Comparison of ENCODE assay signal across 12 cellular contexts in genomic region chr18:57029761-57030160, GRCh38.
DNase-seq lines count a peak whose midpoint lies in the region; ATAC-seq and TF ChIP-seq lines count a peak whose summit lies in the region.
"Had no signal": no experiment of that assay in that cellular context is flagged by ENCODE, and none has a peak within 500 bp of the region (broad histone marks: within the 10 kb centered on the region; RNA-seq: fewer than 3 reads in every experiment).

No MANE protein-coding gene starts in this region.

- ATAC-seq in HG03159 (IDR thresholded peaks at IDR 0.05; ENCODE audit: unreplicated experiment), result no peak
- ATAC-seq in HG02678 (IDR thresholded peaks at IDR 0.05; ENCODE audit: unreplicated experiment), result no peak
- ATAC-seq: activated CD8-positive, alpha-beta memory T cell treated with anti-CD3 and anti-CD28 coated beads, Interleukin-2, amount 10 ng/mL, durations not matched to agents 7 days and 5 days; naive thymus-derived CD4-positive, alpha-beta T cell had no signal

- POLR2A ChIA-PET in AG04450 (lab: Yijun Ruan, JAX), result no interaction called here

- peaks cover 3% of the 10 kb centered on the region; the same call in 1 of the 2 replicates for H3K9me3 ChIP-seq in AG04450 (ENCODE audit: control insufficient read depth, insufficient read depth, low read length)

- H3K4me3 ChIP-seq in AG04450 (ENCODE audit: low read depth, low read length) (no peak overlapping the region), epithelial cell of esophagus (ENCODE audit: low read length) (no peak overlapping the region)

- DNase-seq in AG04450 (ENCODE audit: low read depth, low spot score) (no peak), HT1080 (ENCODE audit: low read depth) (peak; percentile 24), NCI-H748 treated with DMSO at 0.1 percent for 48 hours (lab: John Stamatoyannopoulos, UW) (peak; percentile 28), epithelial cell of esophagus (ENCODE audit: low read depth) (peak; percentile 30), NCI-H345 treated with DMSO at 0.1 percent for 48 hours (lab: John Stamatoyannopoulos, UW; ENCODE audit: unreplicated experiment) (no peak), SHP77 treated with DMSO at 0.1 percent for 48 hours (lab: John Stamatoyannopoulos, UW) (no peak)
- DNase-seq: activated CD8-positive, alpha-beta memory T cell treated with anti-CD3 and anti-CD28 coated beads, Interleukin-2, amount 10 ng/mL, durations not matched to agents 7 days and 5 days; amygdala; naive thymus-derived CD4-positive, alpha-beta T cell; stimulated activated CD8-positive, alpha-beta memory T cell treated with anti-CD3 and anti-CD28 coated beads, Interleukin-4, amount 100 ng/mL, for 48 hours had no signal

- H3K27me3 ChIP-seq in AG04450 (ENCODE audit: control insufficient read depth, insufficient read depth, low read length), result no peaks in the 10 kb centered on the region

- no peak overlapping the region for H3K27ac ChIP-seq in AG04450 (ENCODE audit: low read depth, low read length)

- CTCF ChIA-PET in AG04450 (lab: Charles Lee), result no interaction called here

- TF ChIP-seq CTCF in AG04450 (IDR thresholded peaks at IDR 0.05; ENCODE audit: low read depth, low read length) (peak; percentile 39), epithelial cell of esophagus (IDR thresholded peaks at IDR 0.05; ENCODE audit: insufficient read depth, low read depth, low read length, missing control alignments) (peak; percentile 49)

Comparison
In these comparisons a context has a peak if more than half of its experiments do, and no peak if none do; other contexts are left out.
1. DNase-seq: peak in HT1080 (single experiment), NCI-H748 treated with DMSO at 0.1 percent for 48 hours (single experiment) and epithelial cell of esophagus (single experiment); none in AG04450 (single experiment), NCI-H345 treated with DMSO at 0.1 percent for 48 hours (single experiment) and SHP77 treated with DMSO at 0.1 percent for 48 hours (single experiment).